Comparison of ENCODE assay signal across 1 cellular context in the genomic region with DNA sequence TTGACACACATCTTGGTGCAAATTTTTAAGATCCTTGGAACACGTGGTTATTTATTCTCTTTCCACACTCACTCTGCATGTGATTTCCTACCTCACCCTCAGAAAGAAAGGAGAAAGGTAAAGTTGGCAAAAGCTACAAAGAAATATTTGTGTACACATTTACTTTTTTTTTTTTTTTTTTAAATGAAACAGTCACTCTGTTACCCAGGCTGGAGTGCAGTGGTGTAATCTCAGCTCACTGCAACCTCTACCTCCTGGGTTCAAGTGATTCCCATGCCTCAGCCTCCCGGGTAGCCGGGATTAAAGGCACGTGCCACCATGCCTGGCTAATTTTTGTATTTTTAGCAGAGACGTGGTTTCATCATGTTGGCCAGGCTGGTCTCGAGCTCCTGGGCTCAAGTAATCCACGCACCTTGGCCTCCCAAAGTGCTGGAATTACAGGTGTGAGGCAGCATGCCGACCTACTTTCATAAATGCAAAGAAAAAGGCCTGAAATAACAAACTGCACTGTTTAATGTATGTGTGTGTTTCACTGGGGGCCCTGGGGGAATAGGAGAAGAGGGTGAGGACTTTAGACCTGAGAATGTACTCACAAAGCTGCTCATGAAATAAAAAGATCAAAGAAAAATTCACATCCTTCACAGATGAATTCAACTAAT.
TF ChIP-seq lines count a peak whose summit lies in the region.

No MANE protein-coding gene starts in this region.

TF ChIP-seq in HepG2, 621 proteins besides CTCF, POLR2A, EP300 and RAD21 (continued from another document and continues in another):
- TF ChIP-seq BATF2 (CRISPR knock-in tag; IDR thresholded peaks at IDR 0.05) = no peak
- TF ChIP-seq, protein P1, sequence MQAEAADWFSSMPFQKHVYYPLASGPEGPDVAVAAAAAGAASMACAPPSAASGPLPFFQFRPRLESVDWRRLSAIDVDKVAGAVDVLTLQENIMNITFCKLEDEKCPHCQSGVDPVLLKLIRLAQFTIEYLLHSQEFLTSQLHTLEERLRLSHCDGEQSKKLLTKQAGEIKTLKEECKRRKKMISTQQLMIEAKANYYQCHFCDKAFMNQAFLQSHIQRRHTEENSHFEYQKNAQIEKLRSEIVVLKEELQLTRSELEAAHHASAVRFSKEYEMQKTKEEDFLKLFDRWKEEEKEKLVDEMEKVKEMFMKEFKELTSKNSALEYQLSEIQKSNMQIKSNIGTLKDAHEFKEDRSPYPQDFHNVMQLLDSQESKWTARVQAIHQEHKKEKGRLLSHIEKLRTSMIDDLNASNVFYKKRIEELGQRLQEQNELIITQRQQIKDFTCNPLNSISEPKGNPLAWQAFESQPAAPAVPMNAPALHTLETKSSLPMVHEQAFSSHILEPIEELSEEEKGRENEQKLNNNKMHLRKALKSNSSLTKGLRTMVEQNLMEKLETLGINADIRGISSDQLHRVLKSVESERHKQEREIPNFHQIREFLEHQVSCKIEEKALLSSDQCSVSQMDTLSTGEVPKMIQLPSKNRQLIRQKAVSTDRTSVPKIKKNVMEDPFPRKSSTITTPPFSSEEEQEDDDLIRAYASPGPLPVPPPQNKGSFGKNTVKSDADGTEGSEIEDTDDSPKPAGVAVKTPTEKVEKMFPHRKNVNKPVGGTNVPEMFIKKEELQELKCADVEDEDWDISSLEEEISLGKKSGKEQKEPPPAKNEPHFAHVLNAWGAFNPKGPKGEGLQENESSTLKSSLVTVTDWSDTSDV (CRISPR knock-in tag; IDR thresholded peaks at IDR 0.05) = no peak
- TF ChIP-seq ZNF552 (CRISPR knock-in tag; IDR thresholded peaks at IDR 0.05; ENCODE audit: borderline replicate concordance) = no peak
- no peak for TF ChIP-seq ZNF337 (CRISPR knock-in tag; IDR thresholded peaks at IDR 0.05; ENCODE audit: borderline replicate concordance, low read depth)
- no peak for TF ChIP-seq ZNF513 (CRISPR knock-in tag; conservative IDR thresholded peaks at IDR 0.05)
- TF ChIP-seq HINFP (CRISPR knock-in tag; IDR thresholded peaks at IDR 0.05; ENCODE audit: low read depth) = no peak
- TF ChIP-seq FOXA1 (IDR thresholded peaks at IDR 0.05) = no peak
- TF ChIP-seq FOXA1 (CRISPR knock-in tag; IDR thresholded peaks at IDR 0.05) = peak; percentile 37
- TF ChIP-seq PHF5A (CRISPR knock-in tag; IDR thresholded peaks at IDR 0.05; ENCODE audit: low read depth, unreplicated experiment) = no peak
- TF ChIP-seq PRMT3 (CRISPR knock-in tag; IDR thresholded peaks at IDR 0.05; ENCODE audit: borderline replicate concordance, low read depth) = no peak
- no peak for TF ChIP-seq GABPA (IDR thresholded peaks at IDR 0.05; ENCODE audit: low read depth, low read length)
- peak; percentile 18; the same call in 1 of the 2 replicates for TF ChIP-seq GABPA (CRISPR knock-in tag; IDR thresholded peaks at IDR 0.05; ENCODE audit: low read depth)
- TF ChIP-seq ELF3 (CRISPR knock-in tag; IDR thresholded peaks at IDR 0.05) = peak; percentile 43; the same call in 1 of the 2 replicates
- TF ChIP-seq, protein P2, sequence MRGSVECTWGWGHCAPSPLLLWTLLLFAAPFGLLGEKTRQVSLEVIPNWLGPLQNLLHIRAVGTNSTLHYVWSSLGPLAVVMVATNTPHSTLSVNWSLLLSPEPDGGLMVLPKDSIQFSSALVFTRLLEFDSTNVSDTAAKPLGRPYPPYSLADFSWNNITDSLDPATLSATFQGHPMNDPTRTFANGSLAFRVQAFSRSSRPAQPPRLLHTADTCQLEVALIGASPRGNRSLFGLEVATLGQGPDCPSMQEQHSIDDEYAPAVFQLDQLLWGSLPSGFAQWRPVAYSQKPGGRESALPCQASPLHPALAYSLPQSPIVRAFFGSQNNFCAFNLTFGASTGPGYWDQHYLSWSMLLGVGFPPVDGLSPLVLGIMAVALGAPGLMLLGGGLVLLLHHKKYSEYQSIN (CRISPR knock-in tag; IDR thresholded peaks at IDR 0.05; ENCODE audit: borderline replicate concordance) = no peak
- TF ChIP-seq ARNT (IDR thresholded peaks at IDR 0.05) = no peak
- no peak for TF ChIP-seq KLF13 (CRISPR knock-in tag; IDR thresholded peaks at IDR 0.05)
- TF ChIP-seq ZNF788 (CRISPR knock-in tag; IDR thresholded peaks at IDR 0.05; ENCODE audit: borderline replicate concordance) = peak; percentile 26; the same call in 1 of the 2 replicates
- no peak for TF ChIP-seq BCLAF1 (IDR thresholded peaks at IDR 0.05)
- TF ChIP-seq RBAK (CRISPR knock-in tag; IDR thresholded peaks at IDR 0.05) = no peak
- TF ChIP-seq TEAD3 (CRISPR knock-in tag; optimal IDR thresholded peaks at IDR 0.05; ENCODE audit: borderline replicate concordance) = peak; percentile 79
- TF ChIP-seq JARID2 (CRISPR knock-in tag; IDR thresholded peaks at IDR 0.05; ENCODE audit: insufficient replicate concordance) = no peak
- no peak for TF ChIP-seq ZNF557 (CRISPR knock-in tag; IDR thresholded peaks at IDR 0.05)
- TF ChIP-seq, protein P3, sequence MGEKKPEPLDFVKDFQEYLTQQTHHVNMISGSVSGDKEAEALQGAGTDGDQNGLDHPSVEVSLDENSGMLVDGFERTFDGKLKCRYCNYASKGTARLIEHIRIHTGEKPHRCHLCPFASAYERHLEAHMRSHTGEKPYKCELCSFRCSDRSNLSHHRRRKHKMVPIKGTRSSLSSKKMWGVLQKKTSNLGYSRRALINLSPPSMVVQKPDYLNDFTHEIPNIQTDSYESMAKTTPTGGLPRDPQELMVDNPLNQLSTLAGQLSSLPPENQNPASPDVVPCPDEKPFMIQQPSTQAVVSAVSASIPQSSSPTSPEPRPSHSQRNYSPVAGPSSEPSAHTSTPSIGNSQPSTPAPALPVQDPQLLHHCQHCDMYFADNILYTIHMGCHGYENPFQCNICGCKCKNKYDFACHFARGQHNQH (CRISPR knock-in tag; IDR thresholded peaks at IDR 0.05) = no peak
- TF ChIP-seq ZNF343 (CRISPR knock-in tag; IDR thresholded peaks at IDR 0.05) = no peak
- no peak for TF ChIP-seq ZNF121 (CRISPR knock-in tag; IDR thresholded peaks at IDR 0.05)
- no peak for TF ChIP-seq ATM (IDR thresholded peaks at IDR 0.05; ENCODE audit: borderline replicate concordance)
- no peak for TF ChIP-seq ZNF7 (CRISPR knock-in tag; IDR thresholded peaks at IDR 0.05)
- no peak for TF ChIP-seq TRIM24 (CRISPR knock-in tag; IDR thresholded peaks at IDR 0.05)
- TF ChIP-seq KAT2B (IDR thresholded peaks at IDR 0.05; ENCODE audit: borderline replicate concordance, low read depth, low read length) = no peak
- no peak for TF ChIP-seq KLF9 (CRISPR knock-in tag; IDR thresholded peaks at IDR 0.05; ENCODE audit: low read depth)
- TF ChIP-seq ZNF430 (CRISPR knock-in tag; IDR thresholded peaks at IDR 0.05) = no peak
- no peak for TF ChIP-seq MXD4 (CRISPR knock-in tag; IDR thresholded peaks at IDR 0.05)
- TF ChIP-seq IKZF4 (CRISPR knock-in tag; IDR thresholded peaks at IDR 0.05; ENCODE audit: borderline replicate concordance, low read depth, not compliant biosample characterization) = no peak
- no peak for TF ChIP-seq ZNF17 (CRISPR knock-in tag; IDR thresholded peaks at IDR 0.05)
- TF ChIP-seq ZNF501 (CRISPR knock-in tag; IDR thresholded peaks at IDR 0.05) = no peak
- TF ChIP-seq, protein P4, sequence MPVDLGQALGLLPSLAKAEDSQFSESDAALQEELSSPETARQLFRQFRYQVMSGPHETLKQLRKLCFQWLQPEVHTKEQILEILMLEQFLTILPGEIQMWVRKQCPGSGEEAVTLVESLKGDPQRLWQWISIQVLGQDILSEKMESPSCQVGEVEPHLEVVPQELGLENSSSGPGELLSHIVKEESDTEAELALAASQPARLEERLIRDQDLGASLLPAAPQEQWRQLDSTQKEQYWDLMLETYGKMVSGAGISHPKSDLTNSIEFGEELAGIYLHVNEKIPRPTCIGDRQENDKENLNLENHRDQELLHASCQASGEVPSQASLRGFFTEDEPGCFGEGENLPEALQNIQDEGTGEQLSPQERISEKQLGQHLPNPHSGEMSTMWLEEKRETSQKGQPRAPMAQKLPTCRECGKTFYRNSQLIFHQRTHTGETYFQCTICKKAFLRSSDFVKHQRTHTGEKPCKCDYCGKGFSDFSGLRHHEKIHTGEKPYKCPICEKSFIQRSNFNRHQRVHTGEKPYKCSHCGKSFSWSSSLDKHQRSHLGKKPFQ (CRISPR knock-in tag; IDR thresholded peaks at IDR 0.05; ENCODE audit: insufficient replicate concordance) = no peak
- no peak for TF ChIP-seq ZNF382 (CRISPR knock-in tag; IDR thresholded peaks at IDR 0.05; ENCODE audit: borderline replicate concordance)
- TF ChIP-seq, protein P5, sequence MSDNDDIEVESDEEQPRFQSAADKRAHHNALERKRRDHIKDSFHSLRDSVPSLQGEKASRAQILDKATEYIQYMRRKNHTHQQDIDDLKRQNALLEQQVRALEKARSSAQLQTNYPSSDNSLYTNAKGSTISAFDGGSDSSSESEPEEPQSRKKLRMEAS (IDR thresholded peaks at IDR 0.05) = peak; percentile 76
- TF ChIP-seq ZNF567 (CRISPR knock-in tag; IDR thresholded peaks at IDR 0.05; ENCODE audit: borderline replicate concordance) = no peak
- TF ChIP-seq, protein P6, sequence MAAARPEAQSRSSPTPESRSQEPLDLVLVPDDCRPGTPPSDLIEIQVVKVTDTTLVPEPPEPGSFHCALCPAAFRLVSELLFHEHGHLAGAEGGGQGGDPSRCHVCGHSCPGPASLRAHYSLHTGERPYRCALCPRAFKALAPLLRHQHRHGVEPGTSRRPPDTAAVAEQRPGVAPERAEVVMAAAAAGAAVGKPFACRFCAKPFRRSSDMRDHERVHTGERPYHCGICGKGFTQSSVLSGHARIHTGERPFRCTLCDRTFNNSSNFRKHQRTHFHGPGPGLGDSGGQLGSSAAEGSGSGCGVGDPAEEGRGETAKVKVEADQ (CRISPR knock-in tag; IDR thresholded peaks at IDR 0.05; ENCODE audit: borderline replicate concordance) = no peak
- TF ChIP-seq, protein P7, sequence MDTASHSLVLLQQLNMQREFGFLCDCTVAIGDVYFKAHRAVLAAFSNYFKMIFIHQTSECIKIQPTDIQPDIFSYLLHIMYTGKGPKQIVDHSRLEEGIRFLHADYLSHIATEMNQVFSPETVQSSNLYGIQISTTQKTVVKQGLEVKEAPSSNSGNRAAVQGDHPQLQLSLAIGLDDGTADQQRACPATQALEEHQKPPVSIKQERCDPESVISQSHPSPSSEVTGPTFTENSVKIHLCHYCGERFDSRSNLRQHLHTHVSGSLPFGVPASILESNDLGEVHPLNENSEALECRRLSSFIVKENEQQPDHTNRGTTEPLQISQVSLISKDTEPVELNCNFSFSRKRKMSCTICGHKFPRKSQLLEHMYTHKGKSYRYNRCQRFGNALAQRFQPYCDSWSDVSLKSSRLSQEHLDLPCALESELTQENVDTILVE (CRISPR knock-in tag; IDR thresholded peaks at IDR 0.05) = no peak
- TF ChIP-seq WIZ (CRISPR knock-in tag; IDR thresholded peaks at IDR 0.05) = no peak
- peak; percentile 90 for TF ChIP-seq HNF4A (CRISPR knock-in tag; IDR thresholded peaks at IDR 0.05)
- TF ChIP-seq PLSCR1 (CRISPR knock-in tag; IDR thresholded peaks at IDR 0.05; ENCODE audit: borderline replicate concordance) = no peak
- TF ChIP-seq ZNF878 (CRISPR knock-in tag; IDR thresholded peaks at IDR 0.05) = 0 out of 2 replicates have a peak, but pooled peaks have one; percentile 37
- no peak for TF ChIP-seq NRL (CRISPR knock-in tag; IDR thresholded peaks at IDR 0.05; ENCODE audit: borderline replicate concordance)
- no peak for TF ChIP-seq KDM1A (CRISPR knock-in tag; IDR thresholded peaks at IDR 0.05)
- no peak for TF ChIP-seq ZNF816 (CRISPR knock-in tag; IDR thresholded peaks at IDR 0.05; ENCODE audit: borderline replicate concordance)
- no peak for TF ChIP-seq ZSCAN12 (CRISPR knock-in tag; IDR thresholded peaks at IDR 0.05)
